In genomic region chr4:7909463-7909862, GRCh38 we compare ENCODE assay signal across 1 cellular context.
TF ChIP-seq lines count a peak whose summit lies in the region.

No MANE protein-coding gene starts in this region.

TF ChIP-seq in H1, 55 proteins besides CTCF, POLR2A, EP300 and RAD21:
- TF ChIP-seq HDAC6 (IDR thresholded peaks at IDR 0.05; ENCODE audit: low read depth, low read length) (no peak), ASH2L (IDR thresholded peaks at IDR 0.05; ENCODE audit: low read length) (no peak), CREB1 (IDR thresholded peaks at IDR 0.05) (no peak), POU5F1 (IDR thresholded peaks at IDR 0.05; ENCODE audit: low read depth, low read length) (no peak), SIRT6 (IDR thresholded peaks at IDR 0.05; ENCODE audit: low read length) (no peak), CHD2 (IDR thresholded peaks at IDR 0.05; ENCODE audit: low read length) (no peak), USF2 (IDR thresholded peaks at IDR 0.05; ENCODE audit: low read length) (no peak), KDM1A (IDR thresholded peaks at IDR 0.05; ENCODE audit: borderline replicate concordance, low read length) (no peak)
